ENCODE assay signal across 21 cellular contexts in genomic region chr3:197407053-197407452, GRCh38.
"Had no signal": no experiment of that assay in that cellular context is flagged by ENCODE, and none has a peak within 500 bp of the region (broad histone marks: within the 10 kb centered on the region; RNA-seq: fewer than 3 reads in every experiment).

No MANE protein-coding gene starts in this region.

- DNase-seq: activated CD4-positive, alpha-beta T cell treated with anti-CD3 and anti-CD28 coated beads for 1 hour; activated CD4-positive, alpha-beta T cell treated with anti-CD3 and anti-CD28 coated beads, Interleukin-2, amount 50 U/mL, for 1 hour; activated CD8-positive, alpha-beta memory T cell treated with anti-CD3 and anti-CD28 coated beads, Interleukin-2, amount 50 U/mL, for 4 hours; activated naive CD4-positive, alpha-beta T cell treated with anti-CD3 and anti-CD28 coated beads for 36 hours; activated naive CD8-positive, alpha-beta T cell treated with anti-CD3 and anti-CD28 coated beads, Interleukin-2, amount 10 ng/mL, durations not matched to agents 7 days and 5 days; activated T-cell treated with anti-CD3 and anti-CD28 coated beads, Interleukin-2, amount 50 U/mL, for 48 hours; amniotic stem cell; cortex of kidney; endodermal cell; esophagus squamous epithelium; gastrocnemius medialis; head of caudate nucleus; hypothalamus; right cardiac atrium; stimulated activated CD4-positive, alpha-beta T cell treated with anti-CD3 and anti-CD28 coated beads, Interleukin-12 subunit alpha, Interleukin-12 subunit beta, amount 100 ng/mL, for 4 hours; stimulated activated CD4-positive, alpha-beta T cell treated with anti-CD3 and anti-CD28 coated beads, Interleukin-4, amount 100 ng/mL, for 4 hours; substantia nigra; T-helper 9 cell; tibial artery had no signal

- H3K4me3 ChIP-seq: breast epithelium, esophagus squamous epithelium, gastrocnemius medialis, prostate gland, tibial artery had no signal

- H3K27me3 ChIP-seq: breast epithelium, esophagus squamous epithelium, gastrocnemius medialis had no signal

- ATAC-seq: gastrocnemius medialis had no signal

- H3K36me3 ChIP-seq: breast epithelium, esophagus squamous epithelium, gastrocnemius medialis, prostate gland, tibial artery had no signal
